Comparison of ENCODE assay signal across 2 cellular contexts in genomic region chr17:43665038-43665386, GRCh38.
TF ChIP-seq lines count a peak whose summit lies in the region.

No MANE protein-coding gene starts in this region.

TF ChIP-seq in IMR-90, 13 proteins besides CTCF, POLR2A, EP300 and RAD21:
- TF ChIP-seq MXI1 (IDR thresholded peaks at IDR 0.05; ENCODE audit: borderline replicate concordance, low read depth, low read length) (no peak), FOS (IDR thresholded peaks at IDR 0.05; ENCODE audit: low read depth, low read length) (no peak), SMC3 (IDR thresholded peaks at IDR 0.05; ENCODE audit: low read depth, low read length) (no peak), NFE2L2 (IDR thresholded peaks at IDR 0.05; ENCODE audit: low read depth, low read length) (no peak), BHLHE40 (IDR thresholded peaks at IDR 0.05; ENCODE audit: low read depth, low read length) (no peak)
- TF ChIP-seq, protein P1, sequence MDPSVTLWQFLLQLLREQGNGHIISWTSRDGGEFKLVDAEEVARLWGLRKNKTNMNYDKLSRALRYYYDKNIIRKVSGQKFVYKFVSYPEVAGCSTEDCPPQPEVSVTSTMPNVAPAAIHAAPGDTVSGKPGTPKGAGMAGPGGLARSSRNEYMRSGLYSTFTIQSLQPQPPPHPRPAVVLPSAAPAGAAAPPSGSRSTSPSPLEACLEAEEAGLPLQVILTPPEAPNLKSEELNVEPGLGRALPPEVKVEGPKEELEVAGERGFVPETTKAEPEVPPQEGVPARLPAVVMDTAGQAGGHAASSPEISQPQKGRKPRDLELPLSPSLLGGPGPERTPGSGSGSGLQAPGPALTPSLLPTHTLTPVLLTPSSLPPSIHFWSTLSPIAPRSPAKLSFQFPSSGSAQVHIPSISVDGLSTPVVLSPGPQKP (IDR thresholded peaks at IDR 0.05; ENCODE audit: borderline replicate concordance, low read depth, low read length), result no peak

TF ChIP-seq in HepG2, 621 proteins besides CTCF, POLR2A, EP300 and RAD21 (continues in another document):
- TF ChIP-seq RNF219 (CRISPR knock-in tag; IDR thresholded peaks at IDR 0.05) (no peak), POLR2AphosphoS5 (IDR thresholded peaks at IDR 0.05; ENCODE audit: low read depth, low read length) (no peak), HNF4A (CRISPR knock-in tag; IDR thresholded peaks at IDR 0.05) (0 out of 2 replicates have a peak, but pooled peaks have one; percentile 23), NRL (CRISPR knock-in tag; IDR thresholded peaks at IDR 0.05; ENCODE audit: borderline replicate concordance) (no peak), ZNF639 (CRISPR knock-in tag; conservative IDR thresholded peaks at IDR 0.05) (no peak), SP5 (CRISPR knock-in tag; IDR thresholded peaks at IDR 0.05; ENCODE audit: borderline replicate concordance, low read depth) (no peak), SIX4 (CRISPR knock-in tag; IDR thresholded peaks at IDR 0.05) (peak; percentile 83), NR2F1 (CRISPR knock-in tag; IDR thresholded peaks at IDR 0.05) (peak in 1 of 2 experiments; percentile 5; a peak in 1 of 4 replicates), ZNF33B (CRISPR knock-in tag; IDR thresholded peaks at IDR 0.05) (no peak), KLF16 (CRISPR knock-in tag; IDR thresholded peaks at IDR 0.05) (no peak), ZNF563 (CRISPR knock-in tag; IDR thresholded peaks at IDR 0.05) (no peak), UBTF (CRISPR knock-in tag; IDR thresholded peaks at IDR 0.05) (no peak), SIX1 (CRISPR knock-in tag; IDR thresholded peaks at IDR 0.05; ENCODE audit: borderline replicate concordance) (peak; percentile 59; the same call in 1 of the 2 replicates), TARDBP (CRISPR knock-in tag; IDR thresholded peaks at IDR 0.05) (no peak), ZNF780A (CRISPR knock-in tag; IDR thresholded peaks at IDR 0.05) (no peak), NR2C2 (CRISPR knock-in tag; IDR thresholded peaks at IDR 0.05; ENCODE audit: borderline replicate concordance) (no peak), ZNF530 (CRISPR knock-in tag; IDR thresholded peaks at IDR 0.05; ENCODE audit: low read depth) (no peak), ZNF850 (CRISPR knock-in tag; conservative IDR thresholded peaks at IDR 0.05) (no peak), ZNF775 (CRISPR knock-in tag; IDR thresholded peaks at IDR 0.05; ENCODE audit: borderline replicate concordance) (no peak), SRSF9 (IDR thresholded peaks at IDR 0.05; ENCODE audit: borderline replicate concordance, insufficient read depth, low read depth, low read length, poor library complexity, severe bottlenecking) (no peak), MXD1 (CRISPR knock-in tag; IDR thresholded peaks at IDR 0.05) (0 out of 2 replicates have a peak, but pooled peaks have one; percentile 6), RXRB (CRISPR knock-in tag; IDR thresholded peaks at IDR 0.05; ENCODE audit: borderline replicate concordance) (0 out of 2 replicates have a peak, but pooled peaks have one; percentile 30), ZBTB4 (CRISPR knock-in tag; IDR thresholded peaks at IDR 0.05; ENCODE audit: borderline replicate concordance) (no peak), ZKSCAN5 (CRISPR knock-in tag; IDR thresholded peaks at IDR 0.05) (no peak), KDM3A (CRISPR knock-in tag; IDR thresholded peaks at IDR 0.05; ENCODE audit: low read depth) (no peak), MEIS1 (CRISPR knock-in tag; IDR thresholded peaks at IDR 0.05; ENCODE audit: borderline replicate concordance) (peak; percentile 15; the same call in 1 of the 2 replicates), SALL1 (CRISPR knock-in tag; IDR thresholded peaks at IDR 0.05) (0 out of 2 replicates have a peak, but pooled peaks have one; percentile 6), ZNF766 (CRISPR knock-in tag; IDR thresholded peaks at IDR 0.05; ENCODE audit: borderline replicate concordance) (no peak), ZNF143 (CRISPR knock-in tag; IDR thresholded peaks at IDR 0.05) (no peak), DNMT3B (CRISPR knock-in tag; conservative IDR thresholded peaks at IDR 0.05) (no peak), E2F1 (CRISPR knock-in tag; IDR thresholded peaks at IDR 0.05) (no peak), NR2F6 (IDR thresholded peaks at IDR 0.05) (no peak), NR2F6 (CRISPR knock-in tag; IDR thresholded peaks at IDR 0.05) (peak; percentile 66; the same call in 1 of the 2 replicates), ZBTB7B (CRISPR knock-in tag; IDR thresholded peaks at IDR 0.05) (0 out of 2 replicates have a peak, but pooled peaks have one; percentile 34), ZNF350 (CRISPR knock-in tag; IDR thresholded peaks at IDR 0.05; ENCODE audit: borderline replicate concordance, low read depth) (no peak), ZMAT3 (CRISPR knock-in tag; conservative IDR thresholded peaks at IDR 0.05) (no peak), ZSCAN29 (CRISPR knock-in tag; conservative IDR thresholded peaks at IDR 0.05) (peak; percentile 79; the same call in 1 of the 2 replicates)
- TF ChIP-seq, protein P2, sequence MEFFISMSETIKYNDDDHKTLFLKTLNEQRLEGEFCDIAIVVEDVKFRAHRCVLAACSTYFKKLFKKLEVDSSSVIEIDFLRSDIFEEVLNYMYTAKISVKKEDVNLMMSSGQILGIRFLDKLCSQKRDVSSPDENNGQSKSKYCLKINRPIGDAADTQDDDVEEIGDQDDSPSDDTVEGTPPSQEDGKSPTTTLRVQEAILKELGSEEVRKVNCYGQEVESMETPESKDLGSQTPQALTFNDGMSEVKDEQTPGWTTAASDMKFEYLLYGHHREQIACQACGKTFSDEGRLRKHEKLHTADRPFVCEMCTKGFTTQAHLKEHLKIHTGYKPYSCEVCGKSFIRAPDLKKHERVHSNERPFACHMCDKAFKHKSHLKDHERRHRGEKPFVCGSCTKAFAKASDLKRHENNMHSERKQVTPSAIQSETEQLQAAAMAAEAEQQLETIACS (CRISPR knock-in tag; IDR thresholded peaks at IDR 0.05), result no peak
- TF ChIP-seq, protein P3, sequence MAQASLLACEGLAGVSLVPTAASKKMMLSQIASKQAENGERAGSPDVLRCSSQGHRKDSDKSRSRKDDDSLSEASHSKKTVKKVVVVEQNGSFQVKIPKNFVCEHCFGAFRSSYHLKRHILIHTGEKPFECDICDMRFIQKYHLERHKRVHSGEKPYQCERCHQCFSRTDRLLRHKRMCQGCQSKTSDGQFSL (CRISPR knock-in tag; IDR thresholded peaks at IDR 0.05), result no peak
- TF ChIP-seq, protein P4, sequence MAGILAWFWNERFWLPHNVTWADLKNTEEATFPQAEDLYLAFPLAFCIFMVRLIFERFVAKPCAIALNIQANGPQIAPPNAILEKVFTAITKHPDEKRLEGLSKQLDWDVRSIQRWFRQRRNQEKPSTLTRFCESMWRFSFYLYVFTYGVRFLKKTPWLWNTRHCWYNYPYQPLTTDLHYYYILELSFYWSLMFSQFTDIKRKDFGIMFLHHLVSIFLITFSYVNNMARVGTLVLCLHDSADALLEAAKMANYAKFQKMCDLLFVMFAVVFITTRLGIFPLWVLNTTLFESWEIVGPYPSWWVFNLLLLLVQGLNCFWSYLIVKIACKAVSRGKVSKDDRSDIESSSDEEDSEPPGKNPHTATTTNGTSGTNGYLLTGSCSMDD (CRISPR knock-in tag; IDR thresholded peaks at IDR 0.05), result no peak
- TF ChIP-seq, protein P5, sequence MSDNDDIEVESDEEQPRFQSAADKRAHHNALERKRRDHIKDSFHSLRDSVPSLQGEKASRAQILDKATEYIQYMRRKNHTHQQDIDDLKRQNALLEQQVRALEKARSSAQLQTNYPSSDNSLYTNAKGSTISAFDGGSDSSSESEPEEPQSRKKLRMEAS (IDR thresholded peaks at IDR 0.05), result 0 out of 2 replicates have a peak, but pooled peaks have one; percentile 28
- TF ChIP-seq, protein P6, sequence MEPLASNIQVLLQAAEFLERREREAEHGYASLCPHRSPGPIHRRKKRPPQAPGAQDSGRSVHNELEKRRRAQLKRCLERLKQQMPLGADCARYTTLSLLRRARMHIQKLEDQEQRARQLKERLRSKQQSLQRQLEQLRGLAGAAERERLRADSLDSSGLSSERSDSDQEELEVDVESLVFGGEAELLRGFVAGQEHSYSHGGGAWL (CRISPR knock-in tag; IDR thresholded peaks at IDR 0.05), result no peak
- TF ChIP-seq, protein P7, sequence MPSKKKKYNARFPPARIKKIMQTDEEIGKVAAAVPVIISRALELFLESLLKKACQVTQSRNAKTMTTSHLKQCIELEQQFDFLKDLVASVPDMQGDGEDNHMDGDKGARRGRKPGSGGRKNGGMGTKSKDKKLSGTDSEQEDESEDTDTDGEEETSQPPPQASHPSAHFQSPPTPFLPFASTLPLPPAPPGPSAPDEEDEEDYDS (CRISPR knock-in tag; IDR thresholded peaks at IDR 0.05), result 0 out of 2 replicates have a peak, but pooled peaks have one; percentile 10
- TF ChIP-seq, protein P8, sequence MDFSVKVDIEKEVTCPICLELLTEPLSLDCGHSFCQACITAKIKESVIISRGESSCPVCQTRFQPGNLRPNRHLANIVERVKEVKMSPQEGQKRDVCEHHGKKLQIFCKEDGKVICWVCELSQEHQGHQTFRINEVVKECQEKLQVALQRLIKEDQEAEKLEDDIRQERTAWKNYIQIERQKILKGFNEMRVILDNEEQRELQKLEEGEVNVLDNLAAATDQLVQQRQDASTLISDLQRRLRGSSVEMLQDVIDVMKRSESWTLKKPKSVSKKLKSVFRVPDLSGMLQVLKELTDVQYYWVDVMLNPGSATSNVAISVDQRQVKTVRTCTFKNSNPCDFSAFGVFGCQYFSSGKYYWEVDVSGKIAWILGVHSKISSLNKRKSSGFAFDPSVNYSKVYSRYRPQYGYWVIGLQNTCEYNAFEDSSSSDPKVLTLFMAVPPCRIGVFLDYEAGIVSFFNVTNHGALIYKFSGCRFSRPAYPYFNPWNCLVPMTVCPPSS (IDR thresholded peaks at IDR 0.05), result no peak
